Comparison of ENCODE assay signal across 28 cellular contexts in the genomic region with DNA sequence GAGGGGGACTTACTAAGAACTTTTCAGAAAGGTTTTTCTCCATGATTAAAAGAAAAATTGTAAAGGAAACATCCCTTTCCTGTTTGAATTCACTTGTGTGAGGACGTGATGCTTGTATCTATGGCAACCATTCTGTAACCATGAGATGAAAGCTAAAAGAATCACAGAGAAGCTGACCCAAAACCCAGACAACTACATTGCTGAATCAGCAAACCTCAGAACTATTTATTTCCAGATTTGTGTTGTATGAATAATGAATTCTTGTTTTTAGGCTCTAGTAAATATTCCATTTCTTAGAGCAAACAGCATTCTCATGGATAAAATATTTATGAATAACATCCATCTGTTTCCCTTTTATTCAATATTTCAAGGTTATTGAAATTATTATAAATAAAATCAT.
"Had no signal": no experiment of that assay in that cellular context is flagged by ENCODE, and none has a peak within 500 bp of the region (broad histone marks: within the 10 kb centered on the region; RNA-seq: fewer than 3 reads in every experiment).

No MANE protein-coding gene starts in this region.

- H3K36me3 Mint-ChIP-seq: mesothelial cell of epicardium; stimulated activated naive B cell treated with anti-CD40 and anti-IgM and Interleukin-4, amounts not matched to agents 10 μg/mL and 1 μg/mL and 100 μg/mL, for 72 hours had no signal

- ATAC-seq: foreskin keratinocyte; gastroesophageal sphincter; heart left ventricle; left cardiac atrium; left lung; mucosa of descending colon; natural killer cell treated with Interleukin-12 subunit alpha and Interleukin-12 subunit beta and Interleukin-15 and Interleukin-18, amount 100 ng/mL, for 72 hours; stimulated activated naive B cell treated with anti-CD40 and anti-IgM and Interleukin-4, amounts not matched to agents 10 μg/mL and 1 μg/mL and 100 μg/mL, for 72 hours; upper lobe of right lung had no signal

- DNase-seq: dorsolateral prefrontal cortex; effector CD4-positive, alpha-beta T cell; foreskin keratinocyte; heart left ventricle; left cardiac atrium; left lung; mesenchymal stem cell; mucosa of descending colon; naive B cell; stimulated activated CD4-positive, alpha-beta T cell treated with anti-CD3 and anti-CD28 coated beads, Interleukin-15, amount 100 ng/mL, for 24 hours; stimulated activated CD4-positive, alpha-beta T cell treated with anti-CD3 and anti-CD28 coated beads, Interleukin-2, amount 100 ng/mL, for 48 hours; stimulated activated naive B cell treated with anti-CD40 and anti-IgM and Interleukin-4, amounts not matched to agents 10 μg/mL and 1 μg/mL and 100 μg/mL, for 72 hours; upper lobe of right lung; uterus had no signal

- H3K36me3 ChIP-seq: esophagus muscularis mucosa, gastroesophageal sphincter, heart left ventricle, left lung, neutrophil, prostate gland, right atrium auricular region, thoracic aorta, tibial nerve, upper lobe of right lung, uterus had no signal

- H3K27me3 Mint-ChIP-seq: stimulated activated naive CD8-positive, alpha-beta T cell treated with anti-CD3 and anti-CD28 coated beads, Interleukin-15, Interleukin-2, amounts not matched to agents 100 ng/mL and 50 ng/mL, for 24 hours had no signal

- H3K4me3 ChIP-seq: dorsolateral prefrontal cortex, esophagus muscularis mucosa, gastroesophageal sphincter, heart left ventricle, hepatocyte, left lung, mucosa of descending colon, prostate gland, right atrium auricular region, skin epidermis, thoracic aorta, tibial nerve, upper lobe of right lung, uterus had no signal

- H3K27me3 ChIP-seq: dorsolateral prefrontal cortex, esophagus muscularis mucosa, foreskin keratinocyte, gastroesophageal sphincter, heart left ventricle, hepatocyte, left lung, neutrophil, right atrium auricular region, tibial nerve, upper lobe of right lung, uterus had no signal

- H3K9me3 Mint-ChIP-seq: natural killer cell treated with Interleukin-12 subunit alpha and Interleukin-12 subunit beta and Interleukin-15 and Interleukin-18, amount 100 ng/mL, for 72 hours had no signal

- H3K9me3 ChIP-seq: esophagus muscularis mucosa, mucosa of descending colon, neutrophil, prostate gland, right atrium auricular region, thoracic aorta, tibial nerve, upper lobe of right lung, uterus had no signal

- H3K4me1 Mint-ChIP-seq: mesothelial cell of epicardium; naive B cell; neural crest cell; stimulated activated naive B cell treated with anti-CD40 and anti-IgM and Interleukin-4, amounts not matched to agents 10 μg/mL and 1 μg/mL and 100 μg/mL, for 72 hours had no signal

- H3K27ac Mint-ChIP-seq: mesothelial cell of epicardium; naive B cell; natural killer cell treated with Interleukin-12 subunit alpha and Interleukin-12 subunit beta and Interleukin-15 and Interleukin-18, amount 100 ng/mL, for 72 hours; stimulated activated naive B cell treated with anti-CD40 and anti-IgM and Interleukin-4, amounts not matched to agents 10 μg/mL and 1 μg/mL and 100 μg/mL, for 72 hours; stimulated activated naive CD8-positive, alpha-beta T cell treated with anti-CD3 and anti-CD28 coated beads, Interleukin-15, Interleukin-2, amounts not matched to agents 100 ng/mL and 50 ng/mL, for 24 hours had no signal

- H3K4me1 ChIP-seq: esophagus muscularis mucosa, foreskin keratinocyte, gastroesophageal sphincter, heart left ventricle, left lung, prostate gland, right atrium auricular region, tibial nerve, upper lobe of right lung, uterus had no signal

- H3K27ac ChIP-seq: dorsolateral prefrontal cortex, epithelial cell of prostate, esophagus muscularis mucosa, foreskin keratinocyte, gastroesophageal sphincter, heart left ventricle, hepatocyte, left lung, neutrophil, prostate gland, right atrium auricular region, skin epidermis, thoracic aorta, tibial nerve, upper lobe of right lung, uterus had no signal

- H3K4me3 Mint-ChIP-seq: mesothelial cell of epicardium; natural killer cell treated with Interleukin-12 subunit alpha and Interleukin-12 subunit beta and Interleukin-15 and Interleukin-18, amount 100 ng/mL, for 72 hours; neural crest cell; stimulated activated naive B cell treated with anti-CD40 and anti-IgM and Interleukin-4, amounts not matched to agents 10 μg/mL and 1 μg/mL and 100 μg/mL, for 72 hours; stimulated activated naive CD8-positive, alpha-beta T cell treated with anti-CD3 and anti-CD28 coated beads, Interleukin-15, Interleukin-2, amounts not matched to agents 100 ng/mL and 50 ng/mL, for 24 hours had no signal
